In the genomic region with DNA sequence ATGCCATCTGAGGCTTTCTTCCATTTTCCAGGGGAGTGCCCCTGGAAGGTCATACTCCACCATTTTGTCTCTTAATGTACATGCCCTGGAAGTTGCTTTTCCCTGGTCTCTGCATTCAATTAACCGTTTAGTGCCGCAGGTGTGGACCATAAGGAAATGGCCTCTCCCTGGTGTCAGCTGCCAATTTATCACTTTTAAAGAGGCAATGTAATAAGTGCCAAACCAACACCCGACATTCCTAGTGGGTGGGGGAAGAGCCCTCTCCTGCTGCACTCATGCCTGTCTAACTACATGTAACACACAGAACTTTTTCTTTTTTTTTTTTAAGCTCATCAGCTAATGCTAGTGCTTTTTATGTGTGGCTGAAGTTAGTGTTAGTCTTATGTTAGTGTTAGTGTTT, we compare ENCODE assay signal across 25 cellular contexts. TPM values are rescaled to one million over a fixed set of nuclear protein-coding genes. Genes with fewer than 3 reads are reported as not detected.
DNase-seq lines count a peak whose midpoint lies in the region; ATAC-seq, FAIRE-seq and TF ChIP-seq lines count a peak whose summit lies in the region.
"Had no signal": no experiment of that assay in that cellular context is flagged by ENCODE, and none has a peak within 500 bp of the region (broad histone marks: within the 10 kb centered on the region; RNA-seq: fewer than 3 reads in every experiment).

No MANE protein-coding gene starts in this region.

- ATAC-seq in SK-N-SH treated with all-trans-retinoic acid at 6 μM for 48 hours, result no peak
- no peak for ATAC-seq in HG03045 (IDR thresholded peaks at IDR 0.05; ENCODE audit: unreplicated experiment)
- ATAC-seq: activated naive CD4-positive, alpha-beta T cell treated with anti-CD3 and anti-CD28 coated beads, Interleukin-2, amount 50 U/mL, for 72 hours; activated T-helper 17 cell treated with anti-CD3 and anti-CD28 coated beads, Interleukin-2, amount 50 U/mL, for 72 hours; GM12878; naive thymus-derived CD4-positive, alpha-beta T cell had no signal

- H3K4me1 ChIP-seq in SK-N-SH (ENCODE audit: control insufficient read depth in 1 of 2, insufficient read depth in 2 of 2, low read depth in 1 of 2, low read length in 1 of 2) (peaks cover 0 to 11% of the 10 kb centered on the region in 2 experiments; a peak in 3 of 4 replicates), astrocyte (ENCODE audit: insufficient read depth, low read length) (peaks cover 44% of the 10 kb centered on the region), mesodermal cell (ENCODE audit: control insufficient read depth, insufficient read depth, low read length, poor library complexity, severe bottlenecking) (peaks cover 41% of the 10 kb centered on the region)

- no peak for TF ChIP-seq RAD21 in SK-N-SH (IDR thresholded peaks at IDR 0.05; ENCODE audit: low read length)

- no peaks in the 10 kb centered on the region for H3K79me2 ChIP-seq in SK-N-SH (ENCODE audit: insufficient read depth)
- H3K79me2 ChIP-seq in astrocyte (ENCODE audit: insufficient read depth, low read length), result no peaks in the 10 kb centered on the region

- H3F3A ChIP-seq in SK-N-SH (replicated peaks; ENCODE audit: insufficient read depth), result peaks cover 12% of the 10 kb centered on the region

- no peak for TF ChIP-seq EP300 in SK-N-SH (IDR thresholded peaks at IDR 0.05; ENCODE audit: borderline replicate concordance in 1 of 2, low read depth in 1 of 2, low read length in 1 of 2)

- H3K36me3 Mint-ChIP-seq in astrocyte (ENCODE audit: low read depth, unreplicated experiment) (peaks cover 11% of the 10 kb centered on the region), mesothelial cell of epicardium (peaks cover 4% of the 10 kb centered on the region)
- H3K36me3 Mint-ChIP-seq: activated naive CD4-positive, alpha-beta T cell treated with anti-CD3 and anti-CD28 coated beads, Interleukin-2, amount 50 U/mL, for 72 hours had no signal

- H3K27ac Mint-ChIP-seq in astrocyte (ENCODE audit: unreplicated experiment) (peak overlapping the region; percentile 97), mesothelial cell of epicardium (no peak overlapping the region)
- H3K27ac Mint-ChIP-seq: activated naive CD4-positive, alpha-beta T cell treated with anti-CD3 and anti-CD28 coated beads, Interleukin-2, amount 50 U/mL, for 72 hours; activated T-helper 17 cell treated with anti-CD3 and anti-CD28 coated beads, Interleukin-2, amount 50 U/mL, for 72 hours; memory B cell; naive thymus-derived CD4-positive, alpha-beta T cell; stimulated activated naive CD8-positive, alpha-beta T cell treated with anti-CD3 and anti-CD28 coated beads, Interleukin-15, Interleukin-2, amounts not matched to agents 100 ng/mL and 50 ng/mL, for 24 hours had no signal

- H2AFZ ChIP-seq in SK-N-SH (ENCODE audit: low read depth) (no peak overlapping the region), astrocyte (ENCODE audit: low read depth, low read length) (no peak overlapping the region)

- H4K20me1 ChIP-seq in SK-N-SH (ENCODE audit: insufficient read depth), result no peaks in the 10 kb centered on the region
- no peaks in the 10 kb centered on the region for H4K20me1 ChIP-seq in astrocyte (ENCODE audit: insufficient read depth, low read length)

- H3K36me3 ChIP-seq in SK-N-SH (replicated peaks in 1 of 2; ENCODE audit: control insufficient read depth in 1 of 2, insufficient read depth in 2 of 2, low read length in 1 of 2) (no peaks in the 10 kb centered on the region), astrocyte (ENCODE audit: insufficient read depth, low read length) (no peaks in the 10 kb centered on the region), mesodermal cell (ENCODE audit: control insufficient read depth, insufficient read depth, low read length) (peaks cover 4% of the 10 kb centered on the region)
- H3K36me3 ChIP-seq: thyroid gland had no signal

- TF ChIP-seq CTCF in SK-N-SH (IDR thresholded peaks at IDR 0.05), result no peak
- TF ChIP-seq CTCF in astrocyte (IDR thresholded peaks at IDR 0.05; ENCODE audit: insufficient read depth, low read depth, low read length), result no peak
- TF ChIP-seq CTCF in mesothelial cell of epicardium (IDR thresholded peaks at IDR 0.05; ENCODE audit: unreplicated experiment), result no peak

- H3K27ac ChIP-seq in SK-N-SH (ENCODE audit: low read depth in 2 of 2, low read length in 1 of 2) (peak overlapping the region in 1 of 2 experiments; percentile 64; a peak in 2 of 4 replicates), astrocyte (ENCODE audit: low read depth, low read length) (peak overlapping the region; percentile 99), mesodermal cell (ENCODE audit: low read depth, low read length, severe bottlenecking) (peak overlapping the region; percentile 71)
- H3K27ac ChIP-seq: dorsolateral prefrontal cortex, thyroid gland had no signal

- H3K9ac ChIP-seq in SK-N-SH (no peak overlapping the region), astrocyte (ENCODE audit: low read length) (peak overlapping the region; percentile 76)

- H3K27me3 ChIP-seq in SK-N-SH (ENCODE audit: insufficient read depth) (no peaks in the 10 kb centered on the region), astrocyte (ENCODE audit: insufficient read depth, low read length) (no peaks in the 10 kb centered on the region)
- H3K27me3 ChIP-seq: dorsolateral prefrontal cortex, thyroid gland had no signal

- H3K9me3 ChIP-seq in SK-N-SH, result no peaks in the 10 kb centered on the region
- no peaks in the 10 kb centered on the region for H3K9me3 ChIP-seq in astrocyte (ENCODE audit: insufficient read depth, low read depth, low read length)
- H3K9me3 ChIP-seq in mesodermal cell (ENCODE audit: control insufficient read depth, low read length), result peaks cover 14% of the 10 kb centered on the region
- H3K9me3 ChIP-seq: thyroid gland had no signal

- no peaks in the 10 kb centered on the region for H3K27me3 Mint-ChIP-seq in astrocyte (ENCODE audit: low read depth, unreplicated experiment)
- H3K27me3 Mint-ChIP-seq in mesothelial cell of epicardium (ENCODE audit: low read depth), result no peaks in the 10 kb centered on the region

- no peak for FAIRE-seq in astrocyte (lab: Jason Lieb, UNC)
- FAIRE-seq: A204.1, GM12878 had no signal

- POLR2A ChIA-PET in SK-N-SH (lab: Yijun Ruan, JAX), result no interaction called here

- H3K4me1 Mint-ChIP-seq in astrocyte (ENCODE audit: low read depth, unreplicated experiment) (peaks cover 52% of the 10 kb centered on the region), mesothelial cell of epicardium (peaks cover 5% of the 10 kb centered on the region)
- H3K4me1 Mint-ChIP-seq: activated T-helper 17 cell treated with anti-CD3 and anti-CD28 coated beads, Interleukin-2, amount 50 U/mL, for 72 hours had no signal

- H3K9me2 ChIP-seq in SK-N-SH, result no peaks in the 10 kb centered on the region

- DNase-seq in SK-N-SH (no peak), astrocyte (ENCODE audit: low read depth) (peak; percentile 47), NCI-H187 (lab: John Stamatoyannopoulos, UW) (no peak), hippocampal formation (lab: John Stamatoyannopoulos, UW) (no peak), mesothelial cell of epicardium (ENCODE audit: low spot score in 2 of 2, unreplicated experiment in 2 of 2) (no peak)
- DNase-seq: activated CD4-positive, alpha-beta T cell treated with anti-CD3 and anti-CD28 coated beads, Interleukin-2, amount 50 U/mL, for 48 hours; activated CD4-positive, CD25-positive, alpha-beta regulatory T cell; activated CD8-positive, alpha-beta memory T cell treated with anti-CD3 and anti-CD28 coated beads, Interleukin-2, amount 50 U/mL, for 48 hours; aorta; C1 segment of cervical spinal cord; dorsolateral prefrontal cortex; naive thymus-derived CD4-positive, alpha-beta T cell; NCI-H1105; OCI-M1; SHP77 treated with DMSO at 0.1 percent for 48 hours; thyroid gland had no signal

- H3K4me2 ChIP-seq in SK-N-SH, result peak overlapping the region; percentile 36
- peak overlapping the region; percentile 78 for H3K4me2 ChIP-seq in astrocyte (ENCODE audit: low read length)

- peak overlapping the region; percentile 47 for H3K4me3 Mint-ChIP-seq in astrocyte (ENCODE audit: unreplicated experiment)
- H3K4me3 Mint-ChIP-seq in mesothelial cell of epicardium, result no peak overlapping the region
- H3K4me3 Mint-ChIP-seq: activated T-helper 17 cell treated with anti-CD3 and anti-CD28 coated beads, Interleukin-2, amount 50 U/mL, for 72 hours; memory B cell; naive thymus-derived CD4-positive, alpha-beta T cell; stimulated activated naive CD8-positive, alpha-beta T cell treated with anti-CD3 and anti-CD28 coated beads, Interleukin-15, Interleukin-2, amounts not matched to agents 100 ng/mL and 50 ng/mL, for 24 hours had no signal

- peaks cover 11% of the 10 kb centered on the region for H3K9me3 Mint-ChIP-seq in astrocyte (ENCODE audit: unreplicated experiment)
- peaks cover 20% of the 10 kb centered on the region for H3K9me3 Mint-ChIP-seq in mesothelial cell of epicardium
- H3K9me3 Mint-ChIP-seq: activated naive CD4-positive, alpha-beta T cell treated with anti-CD3 and anti-CD28 coated beads, Interleukin-2, amount 50 U/mL, for 72 hours; activated T-helper 17 cell treated with anti-CD3 and anti-CD28 coated beads, Interleukin-2, amount 50 U/mL, for 72 hours; naive thymus-derived CD4-positive, alpha-beta T cell; stimulated activated naive CD8-positive, alpha-beta T cell treated with anti-CD3 and anti-CD28 coated beads, Interleukin-15, Interleukin-2, amounts not matched to agents 100 ng/mL and 50 ng/mL, for 24 hours had no signal

- H3K4me3 ChIP-seq in SK-N-SH (ENCODE audit: low read depth in 2 of 2, low read length in 1 of 2), result no peak overlapping the region
- peak overlapping the region; percentile 13 for H3K4me3 ChIP-seq in astrocyte (ENCODE audit: insufficient read depth, low read depth, low read length)
- no peak overlapping the region for H3K4me3 ChIP-seq in mesodermal cell (ENCODE audit: extremely low read depth, insufficient read depth, low read length, poor library complexity, severe bottlenecking)
- H3K4me3 ChIP-seq: dorsolateral prefrontal cortex, GM12878, thyroid gland had no signal

- 91% methylated on average over 3 of the region's 3 CpGs for WGBS in SK-N-SH (ENCODE audit: low lambda C conversion rate)
- WGBS in mesodermal cell (ENCODE audit: insufficient coverage in 2 of 2), 2 experiments, result 75 to 86% methylated on average over 1 to 2 of the region's 3 CpGs

- CTCF ChIA-PET in SK-N-SH (lab: Yijun Ruan, JAX), result interaction anchor here (1.5 kb wide), 1 partner anchor 216 kb away, joined by 4 read pairs; no protein-coding TSS in a partner anchor

RNA-seq across cellular contexts. Expression of gene BST1, which starts 7.1 kb away (rescaled TPM):
- 7.3 and 8.3 TPM in 2 replicates for polyA plus RNA-seq in SK-N-SH (2012; rRNA removed)
- polyA plus RNA-seq in SK-N-SH (2012; cell fraction: cytosol; rRNA removed), result 7.9 and 8.3 TPM in 2 replicates
- 3.8 and 4.3 TPM in 2 replicates for polyA plus RNA-seq in SK-N-SH (2012; cell fraction: nucleus; rRNA removed)
- total RNA-seq in astrocyte, result 19.5 and 24.5 TPM in 2 replicates
- 4.0 TPM for polyA plus RNA-seq in mesodermal cell (2013, experiment 1 of 2)
- polyA plus RNA-seq in mesodermal cell (2013, experiment 2 of 2), result 3.1 TPM
- 0.42 to 1.0 TPM (median 0.58 TPM) in 3 replicates for total RNA-seq in mesothelial cell of epicardium

RNA-seq across cellular contexts. Expression of gene FAM200B, which starts 14.1 kb away (rescaled TPM):
- polyA plus RNA-seq in SK-N-SH (2012; rRNA removed), result 36.2 and 46.3 TPM in 2 replicates
- polyA plus RNA-seq in SK-N-SH (2012; cell fraction: cytosol; rRNA removed), result 57.4 and 70.0 TPM in 2 replicates
- polyA plus RNA-seq in SK-N-SH (2012; cell fraction: nucleus; rRNA removed), result 34.4 and 36.3 TPM in 2 replicates
- total RNA-seq in astrocyte (67.4 and 74.7 TPM in 2 replicates), mesothelial cell of epicardium (32.0 to 37.7 TPM (median 36.1 TPM) in 3 replicates)
- polyA plus RNA-seq in mesodermal cell (2013, experiment 1 of 2), result 57.9 TPM
- polyA plus RNA-seq in mesodermal cell (2013, experiment 2 of 2), result 63.9 TPM

RNA-seq across cellular contexts. Expression of gene FBXL5, which starts 40.6 kb away (rescaled TPM):
- polyA plus RNA-seq in SK-N-SH (2012; rRNA removed), result 13.5 and 17.2 TPM in 2 replicates
- 19.8 and 23.0 TPM in 2 replicates for polyA plus RNA-seq in SK-N-SH (2012; cell fraction: cytosol; rRNA removed)
- 8.3 and 19.9 TPM in 2 replicates for polyA plus RNA-seq in SK-N-SH (2012; cell fraction: nucleus; rRNA removed)
- total RNA-seq in astrocyte (75.8 and 92.2 TPM in 2 replicates), mesothelial cell of epicardium (51.6 to 56.5 TPM (median 53.1 TPM) in 3 replicates)
- 81.9 TPM for polyA plus RNA-seq in mesodermal cell (2013, experiment 1 of 2)
- 78.0 TPM for polyA plus RNA-seq in mesodermal cell (2013, experiment 2 of 2)

Comparison
In these comparisons a context has a peak if more than half of its experiments do, and no peak if none do; other contexts are left out.
1. RNA of gene BST1, which starts 7.1 kb away (total RNA-seq): 19.5 to 24.5 TPM in astrocyte; 0.42 to 1.0 TPM in mesothelial cell of epicardium; every median in the first group is over 10 times any median in the second.